Comparison of ENCODE assay signal across 9 cellular contexts in the genomic region with DNA sequence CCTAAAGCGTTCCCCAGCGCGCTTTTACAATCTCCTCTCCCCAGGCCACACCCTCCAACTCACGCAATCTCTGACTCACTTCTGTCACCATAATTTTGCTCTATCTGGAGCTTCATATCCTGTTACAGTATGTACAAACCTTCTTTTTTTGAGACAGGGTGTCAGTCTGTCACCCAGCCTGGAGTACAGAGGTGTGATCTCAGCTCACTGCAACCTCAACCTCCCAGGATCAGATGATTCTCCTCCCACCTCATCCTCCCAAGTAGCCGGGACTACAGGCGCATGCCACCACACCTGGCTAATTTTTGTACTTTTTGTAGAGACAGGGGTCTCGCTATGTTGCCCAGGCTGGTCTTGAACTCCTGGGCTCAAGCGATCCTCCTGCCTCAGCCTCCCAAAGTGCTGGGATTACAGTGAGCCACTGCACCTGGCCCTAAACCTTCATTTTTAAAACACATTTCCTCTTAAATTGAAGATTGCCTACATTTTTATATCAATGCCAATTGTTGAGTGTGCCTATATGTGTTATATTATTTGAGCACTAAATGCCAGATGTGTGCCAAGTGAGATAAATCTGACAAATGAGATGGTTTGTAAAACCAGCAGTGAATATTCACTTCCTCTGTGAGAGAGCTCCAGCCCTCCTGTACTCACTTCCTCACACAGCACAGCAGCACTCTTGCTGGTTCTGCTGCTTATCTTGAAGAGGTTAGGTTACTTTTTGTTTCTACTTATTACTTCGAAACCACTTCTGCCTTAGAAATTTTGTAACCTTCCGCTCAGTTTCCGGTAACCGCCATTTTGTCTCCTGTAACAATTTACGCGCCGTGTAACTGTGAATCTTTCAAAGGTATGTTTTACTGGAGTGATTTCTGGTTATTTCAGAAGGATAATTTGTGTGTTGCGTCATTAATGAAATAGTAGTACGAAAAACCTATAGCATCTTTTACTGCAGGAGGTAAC. TPM values are rescaled to one million over a fixed set of nuclear protein-coding genes. Genes with fewer than 3 reads are reported as not detected.
DNase-seq lines count a peak whose midpoint lies in the region; ATAC-seq lines count a peak whose summit lies in the region.
"Had no signal": no experiment of that assay in that cellular context is flagged by ENCODE, and none has a peak within 500 bp of the region (broad histone marks: within the 10 kb centered on the region; RNA-seq: fewer than 3 reads in every experiment).

No MANE protein-coding gene starts in this region.

- H2BK120ac ChIP-seq in mesendoderm (ENCODE audit: low read depth, low read length) = no peak overlapping the region

- H3K4ac ChIP-seq in mesendoderm (ENCODE audit: low read depth, low read length) = no peak overlapping the region

- H3K18ac ChIP-seq in mesendoderm (ENCODE audit: low read length) = no peak overlapping the region

- no CpG with 5 or more reads among the region's 17 CpGs for WGBS in mesendoderm (ENCODE audit: extremely low coverage, insufficient coverage, low lambda C conversion rate)

- H3K36me3 ChIP-seq in mesendoderm (ENCODE audit: control insufficient read depth, insufficient read depth, low read length) = no peaks in the 10 kb centered on the region

- H3K4me3 ChIP-seq in mesendoderm (ENCODE audit: low read length) = no peak overlapping the region

- no peak overlapping the region for H3K23ac ChIP-seq in mesendoderm (ENCODE audit: low read length)

- no peaks in the 10 kb centered on the region for H3K79me2 ChIP-seq in mesendoderm (ENCODE audit: control insufficient read depth, insufficient read depth, low read length)

- no peaks in the 10 kb centered on the region for H3K79me1 ChIP-seq in mesendoderm (ENCODE audit: low read length)

- no peak overlapping the region for H3K56ac ChIP-seq in mesendoderm (ENCODE audit: low read length)

- no peak overlapping the region for H3K4me2 ChIP-seq in mesendoderm (ENCODE audit: low read length)
- H3K4me2 ChIP-seq: KMS-11 had no signal

- no peak overlapping the region for H2BK5ac ChIP-seq in mesendoderm (ENCODE audit: low read length)

- H2AK5ac ChIP-seq in mesendoderm (ENCODE audit: low read length) = no peak overlapping the region

- H3K27ac ChIP-seq in mesendoderm (ENCODE audit: low read depth, low read length) = no peak overlapping the region
- H3K27ac ChIP-seq: KMS-11 had no signal

- no peaks in the 10 kb centered on the region for H3K27me3 ChIP-seq in mesendoderm (ENCODE audit: insufficient read depth, low read length, poor library complexity)

- H3K9ac ChIP-seq in mesendoderm (ENCODE audit: low read length) = no peak overlapping the region
- H3K9ac ChIP-seq: KMS-11 had no signal

- no peak overlapping the region for H2BK15ac ChIP-seq in mesendoderm (replicated peaks; ENCODE audit: low read depth)

- H4K8ac ChIP-seq in mesendoderm (ENCODE audit: low read depth, low read length) = no peak overlapping the region

- H4K5ac ChIP-seq in mesendoderm (ENCODE audit: low read length) = no peak overlapping the region

- H3K4me1 ChIP-seq in mesendoderm (ENCODE audit: control insufficient read depth, low read depth, low read length) = no peaks in the 10 kb centered on the region

- DNase-seq in SKM-1 (lab: John Stamatoyannopoulos, UW; ENCODE audit: unreplicated experiment) (peak; percentile 99), DMS53 treated with DMSO at 0.1 percent for 48 hours (lab: John Stamatoyannopoulos, UW; ENCODE audit: unreplicated experiment) (no peak), EL (no peak), mesendoderm (no peak)
- peak; percentile 74 for DNase-seq in activated naive CD4-positive, alpha-beta T cell treated with anti-CD3 and anti-CD28 coated beads, Interleukin-2, amount 50 U/mL, for 16 hours
- peak; percentile 77 for DNase-seq in stimulated activated CD4-positive, alpha-beta T cell treated with anti-CD3 and anti-CD28 coated beads, Interleukin-15, amount 100 ng/mL, for 24 hours

- ATAC-seq in GM18520 (IDR thresholded peaks at IDR 0.05; ENCODE audit: unreplicated experiment) = peak; percentile 97
- ATAC-seq in HG02938 (IDR thresholded peaks at IDR 0.05; ENCODE audit: unreplicated experiment) = peak; percentile 98

RNA-seq across cellular contexts. Expression of a gene that starts 57.9 kb away (rescaled TPM):
- polyA plus RNA-seq in mesendoderm (2013, experiment 1 of 2) = 0.67 TPM
- 0.60 TPM for polyA plus RNA-seq in mesendoderm (2013, experiment 2 of 2)

Comparison
In these comparisons a context has a peak if more than half of its experiments do, and no peak if none do; other contexts are left out.
1. DNase-seq: peak in SKM-1 (single experiment), activated naive CD4-positive, alpha-beta T cell treated with anti-CD3 and anti-CD28 coated beads, Interleukin-2, amount 50 U/mL, for 16 hours (single experiment) and stimulated activated CD4-positive, alpha-beta T cell treated with anti-CD3 and anti-CD28 coated beads, Interleukin-15, amount 100 ng/mL, for 24 hours (single experiment); none in DMS53 treated with DMSO at 0.1 percent for 48 hours (single experiment), EL (single experiment) and mesendoderm (single experiment).